28 cellular contexts compared by ENCODE assay signal in the genomic region with DNA sequence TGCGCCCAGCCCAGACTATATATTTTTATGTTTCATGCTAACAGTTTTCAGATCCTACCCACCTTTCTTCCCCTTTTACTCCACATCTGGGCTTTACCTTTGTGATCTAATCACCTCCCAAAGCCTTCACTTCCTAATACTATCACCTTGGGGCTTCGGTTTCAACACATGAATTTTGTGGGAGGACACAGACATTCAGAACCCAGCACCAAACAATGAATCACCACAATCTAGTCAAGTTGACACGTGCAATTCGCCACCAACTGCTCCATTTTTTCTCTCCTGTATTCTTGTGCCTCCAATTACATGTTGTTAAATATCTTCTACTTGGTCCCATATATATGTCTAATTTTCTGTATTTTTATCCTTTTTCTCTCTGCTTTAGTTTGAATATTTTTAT.
"Had no signal": no experiment of that assay in that cellular context is flagged by ENCODE, and none has a peak within 500 bp of the region (broad histone marks: within the 10 kb centered on the region; RNA-seq: fewer than 3 reads in every experiment).

No MANE protein-coding gene starts in this region.

- ATAC-seq: activated CD8-positive, alpha-beta T cell treated with anti-CD3 and anti-CD28 coated beads for 36 hours; Panc1 had no signal

- H3K4me1 Mint-ChIP-seq: activated CD4-positive, alpha-beta T cell treated with anti-CD3 and anti-CD28 coated beads, Interleukin-2, amount 10 ng/mL, durations not matched to agents 24 days and 14 days; activated naive CD4-positive, alpha-beta T cell treated with anti-CD3 and anti-CD28 coated beads, Interleukin-2, amount 50 U/mL, for 24 hours; activated naive CD8-positive, alpha-beta T cell treated with anti-CD3 and anti-CD28 coated beads, Interleukin-2, amount 10 ng/mL, durations not matched to agents 7 days and 5 days had no signal

- H3K4me1 ChIP-seq: ascending aorta had no signal

- H3K27me3 ChIP-seq: ascending aorta, MG63, SJSA1 had no signal

- H3K4me3 Mint-ChIP-seq: activated CD4-positive, alpha-beta T cell treated with anti-CD3 and anti-CD28 coated beads, Interleukin-2, amount 10 ng/mL, durations not matched to agents 24 days and 14 days; activated CD8-positive, alpha-beta T cell treated with anti-CD3 and anti-CD28 coated beads for 36 hours; activated naive CD4-positive, alpha-beta T cell treated with anti-CD3 and anti-CD28 coated beads, Interleukin-2, amount 50 U/mL, for 24 hours; activated naive CD8-positive, alpha-beta T cell treated with anti-CD3 and anti-CD28 coated beads, Interleukin-2, amount 10 ng/mL, durations not matched to agents 7 days and 5 days; activated T-cell treated with anti-CD3 and anti-CD28 coated beads, Interleukin-2, amount 50 U/mL, for 24 hours; T-helper 1 cell treated with Interleukin-12 subunit alpha and Interleukin-12 subunit beta and Interleukin-4 antibody, amounts not matched to agents 30 μg/mL and 1 μg/mL, for 36 hours; T-helper 2 cell treated with Interferon-gamma antibody and Interleukin-4, amounts not matched to agents 5 μg/mL and 100 μg/mL, for 36 hours had no signal

- H3K27ac ChIP-seq: ascending aorta, SJSA1 had no signal

- DNase-seq: activated CD4-positive, alpha-beta T cell treated with anti-CD3 and anti-CD28 coated beads, Interleukin-2, amount 10 ng/mL, durations not matched to agents 24 days and 14 days; activated CD4-positive, alpha-beta T cell treated with anti-CD3 and anti-CD28 coated beads, Interleukin-2, amount 50 U/mL, for 4 hours; activated CD8-positive, alpha-beta T cell treated with anti-CD3 and anti-CD28 coated beads for 36 hours; activated gamma-delta T cell; activated naive CD4-positive, alpha-beta T cell treated with Interleukin-2 at 50 U/mL for 16 hours; activated naive CD8-positive, alpha-beta T cell treated with anti-CD3 and anti-CD28 coated beads, Interleukin-2, amount 10 ng/mL, durations not matched to agents 7 days and 5 days; activated T-cell treated with anti-CD3 and anti-CD28 coated beads, Interleukin-2, amount 50 U/mL, for 24 hours; amygdala; caudate nucleus; Karpas-422; KBM-7; MG63; NCI-H1048; NCI-H1436 treated with DMSO at 0.1 percent for 48 hours; NCI-H1694 treated with DMSO at 0.1 percent for 48 hours; NCI-H2029; NCI-H345; NCI-H524 treated with DMSO at 0.1 percent for 48 hours; SHP77 treated with DMSO at 0.1 percent for 48 hours; SK-N-SH had no signal

- H3K36me3 ChIP-seq: ascending aorta, MG63, SJSA1 had no signal

- FAIRE-seq: TTC549 had no signal

- H3K27me3 Mint-ChIP-seq: activated CD4-positive, alpha-beta T cell treated with anti-CD3 and anti-CD28 coated beads, Interleukin-2, amount 10 ng/mL, durations not matched to agents 24 days and 14 days; activated CD8-positive, alpha-beta T cell treated with anti-CD3 and anti-CD28 coated beads for 36 hours; activated naive CD4-positive, alpha-beta T cell treated with anti-CD3 and anti-CD28 coated beads, Interleukin-2, amount 50 U/mL, for 24 hours; activated naive CD8-positive, alpha-beta T cell treated with anti-CD3 and anti-CD28 coated beads, Interleukin-2, amount 10 ng/mL, durations not matched to agents 7 days and 5 days; activated T-cell treated with anti-CD3 and anti-CD28 coated beads, Interleukin-2, amount 50 U/mL, for 24 hours had no signal

- H3K9me3 ChIP-seq: ascending aorta, MG63, SJSA1 had no signal

- H3K27ac Mint-ChIP-seq: activated CD4-positive, alpha-beta T cell treated with anti-CD3 and anti-CD28 coated beads, Interleukin-2, amount 10 ng/mL, durations not matched to agents 24 days and 14 days; activated CD8-positive, alpha-beta T cell treated with anti-CD3 and anti-CD28 coated beads for 36 hours; activated naive CD4-positive, alpha-beta T cell treated with anti-CD3 and anti-CD28 coated beads, Interleukin-2, amount 50 U/mL, for 24 hours; activated naive CD8-positive, alpha-beta T cell treated with anti-CD3 and anti-CD28 coated beads, Interleukin-2, amount 10 ng/mL, durations not matched to agents 7 days and 5 days; activated T-cell treated with anti-CD3 and anti-CD28 coated beads, Interleukin-2, amount 50 U/mL, for 24 hours; activated T-helper 2 cell treated with anti-CD3 and anti-CD28 coated beads, Interferon-gamma antibody, Interleukin-2, Interleukin-4, amounts not matched to agents 10 μg/mL and 5 μg/mL and 100 μg/mL, durations not matched to agents 14 hours and 24 hours and 36 hours; T-helper 1 cell treated with Interleukin-12 subunit alpha and Interleukin-12 subunit beta and Interleukin-4 antibody, amounts not matched to agents 30 μg/mL and 1 μg/mL, for 36 hours; T-helper 2 cell treated with Interferon-gamma antibody and Interleukin-4, amounts not matched to agents 5 μg/mL and 100 μg/mL, for 36 hours had no signal

- H3K4me3 ChIP-seq: ascending aorta, MG63, SJSA1 had no signal

- H3K9ac ChIP-seq: SK-N-SH had no signal

- H3K4me2 ChIP-seq: SK-N-SH had no signal
